In the genomic region with DNA sequence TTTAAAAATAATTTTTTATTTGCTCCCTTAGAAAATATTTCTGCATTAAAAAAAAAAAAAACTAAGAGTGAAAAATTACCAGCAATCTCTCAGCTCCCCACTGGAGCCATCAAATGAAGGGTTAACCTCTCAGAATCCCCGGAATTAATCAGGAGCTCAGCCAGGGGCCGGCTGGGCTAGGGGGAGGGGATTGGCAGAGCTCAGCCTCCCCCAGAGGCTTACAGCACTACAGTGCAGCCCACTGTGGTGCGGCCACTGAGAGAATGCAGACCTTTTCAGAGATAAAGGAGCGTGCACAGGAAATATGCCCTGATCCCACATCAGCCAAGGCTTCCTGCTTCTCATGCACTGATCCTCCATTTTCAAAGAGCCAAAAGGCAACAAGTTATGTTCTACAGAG, we compare ENCODE assay signal across 13 cellular contexts.
DNase-seq lines count a peak whose midpoint lies in the region; ATAC-seq and TF ChIP-seq lines count a peak whose summit lies in the region.
"Had no signal": no experiment of that assay in that cellular context is flagged by ENCODE, and none has a peak within 500 bp of the region (broad histone marks: within the 10 kb centered on the region; RNA-seq: fewer than 3 reads in every experiment).

No MANE protein-coding gene starts in this region.

- no peak overlapping the region for H3K56ac ChIP-seq in H9 (ENCODE audit: insufficient read length, low read depth, low read length)

- no peaks in the 10 kb centered on the region for H3K9me3 ChIP-seq in H9 (ENCODE audit: control insufficient read depth, low read depth, low read length)
- H3K9me3 ChIP-seq: psoas muscle, upper lobe of right lung had no signal

- no peak overlapping the region for H4K5ac ChIP-seq in H9 (ENCODE audit: insufficient read length, low read depth, low read length)

- H3K4me2 ChIP-seq in H9 (ENCODE audit: insufficient read depth, insufficient read length, low read length) = peak overlapping the region; percentile 64

- no peak overlapping the region for H2BK15ac ChIP-seq in H9 (ENCODE audit: low read depth, low read length)

- no peak overlapping the region for H2AK5ac ChIP-seq in H9 (ENCODE audit: insufficient read length, low read length)

- H2BK20ac ChIP-seq in H9 (ENCODE audit: low read depth, low read length, poor library complexity, severe bottlenecking) = no peak overlapping the region

- H3K9me3 Mint-ChIP-seq in H9 (no peaks in the 10 kb centered on the region), neural crest cell (no peaks in the 10 kb centered on the region)
- H3K9me3 Mint-ChIP-seq: activated naive CD8-positive, alpha-beta T cell treated with anti-CD3 and anti-CD28 coated beads, Interleukin-2, amount 50 U/mL, for 24 hours had no signal

- H2AFZ ChIP-seq in H9 (ENCODE audit: low read length) = no peak overlapping the region

- H3K4ac ChIP-seq in H9 (ENCODE audit: low read depth, low read length) = no peak overlapping the region

- no CpG with 5 or more reads among the region's 4 CpGs for WGBS in H9 (ENCODE audit: extremely low coverage, insufficient read length, low lambda C conversion rate)

- H3K4me3 Mint-ChIP-seq in H9 = peak overlapping the region; percentile 11 to 24; a peak in 1 of 5 replicates
- peak overlapping the region; percentile 78 for H3K4me3 Mint-ChIP-seq in neural crest cell
- H3K4me3 Mint-ChIP-seq: activated naive CD8-positive, alpha-beta T cell treated with anti-CD3 and anti-CD28 coated beads, Interleukin-2, amount 50 U/mL, for 24 hours; CD4-positive, CD25-positive, alpha-beta regulatory T cell had no signal

- H3K27me3 Mint-ChIP-seq in H9 (ENCODE audit: low read depth) = no peaks in the 10 kb centered on the region; the same call in 1 of the 2 replicates
- no peaks in the 10 kb centered on the region for H3K27me3 Mint-ChIP-seq in neural crest cell (ENCODE audit: low read depth)

- no peaks in the 10 kb centered on the region for H3K23me2 ChIP-seq in H9 (ENCODE audit: insufficient read length, low read depth, low read length, poor library complexity, severe bottlenecking)

- no peaks in the 10 kb centered on the region for H3K79me1 ChIP-seq in H9 (ENCODE audit: insufficient read depth, low read depth, low read length, poor library complexity, severe bottlenecking)

- H3K27ac ChIP-seq in H9 (ENCODE audit: insufficient read length, low read depth, low read length) = no peak overlapping the region
- H3K27ac ChIP-seq: psoas muscle, upper lobe of right lung had no signal

- no peaks in the 10 kb centered on the region for H4K20me1 ChIP-seq in H9 (ENCODE audit: control insufficient read depth, insufficient read depth, insufficient read length)

- no peak overlapping the region for H3K23ac ChIP-seq in H9 (ENCODE audit: insufficient read length, low read depth, low read length)

- H2BK5ac ChIP-seq in H9 (ENCODE audit: insufficient read length, low read length) = no peak overlapping the region

- no peak overlapping the region for H3K14ac ChIP-seq in H9 (ENCODE audit: insufficient read depth, low read length)

- H3K4me1 Mint-ChIP-seq in H9 (peaks cover 54 to 56% of the 10 kb centered on the region in 2 experiments), neural crest cell (peaks cover 75% of the 10 kb centered on the region)
- H3K4me1 Mint-ChIP-seq: activated naive CD8-positive, alpha-beta T cell treated with anti-CD3 and anti-CD28 coated beads, Interleukin-2, amount 50 U/mL, for 24 hours; CD4-positive, CD25-positive, alpha-beta regulatory T cell had no signal

- no peak overlapping the region for H3T11ph ChIP-seq in H9 (ENCODE audit: low read length)

- no peak overlapping the region for H2BK12ac ChIP-seq in H9 (ENCODE audit: insufficient read length, low read depth, low read length)

- in situ Hi-C loops in GM13976 (cut with MboI; ENCODE audit: low sequenced_read_pairs, unreplicated experiment) = no loop called here

- no peaks in the 10 kb centered on the region for H3K36me3 Mint-ChIP-seq in H9 (ENCODE audit: insufficient read depth in 1 of 3, low read depth in 3 of 3)
- H3K36me3 Mint-ChIP-seq in neural crest cell (ENCODE audit: low read depth) = no peaks in the 10 kb centered on the region
- H3K36me3 Mint-ChIP-seq: CD4-positive, CD25-positive, alpha-beta regulatory T cell had no signal

- TF ChIP-seq CTCF in H9 (conservative IDR thresholded peaks at IDR 0.05) = no peak
- no peak for TF ChIP-seq CTCF in neural crest cell (conservative IDR thresholded peaks at IDR 0.05)
- no peak for TF ChIP-seq CTCF in GM13976 (IDR thresholded peaks at IDR 0.05; ENCODE audit: borderline replicate concordance, control extremely low read depth, extremely low read depth, insufficient read depth, missing control alignments)

- H3K27ac Mint-ChIP-seq in H9 (peak overlapping the region; percentile 43 to 65 (median 49); a peak in 5 of 7 replicates), neural crest cell (ENCODE audit: unreplicated experiment) (peak overlapping the region; percentile 93)
- H3K27ac Mint-ChIP-seq: activated naive CD8-positive, alpha-beta T cell treated with anti-CD3 and anti-CD28 coated beads, Interleukin-2, amount 50 U/mL, for 24 hours; CD4-positive, CD25-positive, alpha-beta regulatory T cell had no signal

- no peaks in the 10 kb centered on the region for H3K27me3 ChIP-seq in H9 (ENCODE audit: insufficient read depth, low read length)
- H3K27me3 ChIP-seq: upper lobe of right lung had no signal

- intact Hi-C loops in head of caudate nucleus (cut with DNase I) = no loop called here

- peaks cover 13% of the 10 kb centered on the region; the same call in 1 of the 2 replicates for H3K4me1 ChIP-seq in H9 (ENCODE audit: insufficient read depth, low read length)
- H3K4me1 ChIP-seq: psoas muscle had no signal

- no peak overlapping the region for H3K9ac ChIP-seq in H9 (ENCODE audit: extremely low read depth, insufficient read length, low read length)

- no peak overlapping the region for H2BK120ac ChIP-seq in H9 (ENCODE audit: low read depth, low read length, poor library complexity, severe bottlenecking)

- no peak overlapping the region for H4K91ac ChIP-seq in H9 (ENCODE audit: insufficient read length, low read depth, low read length)

- H3K18ac ChIP-seq in H9 (ENCODE audit: insufficient read length, low read depth, low read length) = no peak overlapping the region

- DNase-seq in H9 = peak; percentile 65
- peak in 30 of 42 donors; percentile 7 to 61 (median 38) for DNase-seq in head of caudate nucleus
- DNase-seq in neural crest cell (ENCODE audit: low read depth, low spot score) = peak; percentile 57
- no peak for DNase-seq in GM13976 (ENCODE audit: low spot score)
- no peak for DNase-seq in Kasumi-1 (lab: John Stamatoyannopoulos, UW)
- DNase-seq in NOMO-1 (lab: John Stamatoyannopoulos, UW; ENCODE audit: unreplicated experiment in 2 of 2) = no peak
- DNase-seq: activated naive CD8-positive, alpha-beta T cell treated with anti-CD3 and anti-CD28 coated beads, Interleukin-2, amount 50 U/mL, for 24 hours; CD4-positive, CD25-positive, alpha-beta regulatory T cell; psoas muscle; T-helper 1 cell; upper lobe of right lung had no signal

- peak; percentile 85 for ATAC-seq in SK-N-SH treated with all-trans-retinoic acid at 6 μM for 48 hours
- no peak for ATAC-seq in GM18909 (IDR thresholded peaks at IDR 0.05; ENCODE audit: poor library complexity, unreplicated experiment)
- ATAC-seq: activated naive CD8-positive, alpha-beta T cell treated with anti-CD3 and anti-CD28 coated beads, Interleukin-2, amount 50 U/mL, for 24 hours; psoas muscle; upper lobe of right lung had no signal

- H3K79me2 ChIP-seq in H9 (ENCODE audit: insufficient read depth, low read length) = no peaks in the 10 kb centered on the region

- H4K8ac ChIP-seq in H9 (replicated peaks; ENCODE audit: insufficient read length, low read depth, low read length) = no peak overlapping the region

TF ChIP-seq in SK-N-SH treated with all-trans-retinoic acid at 6 μM for 48 hours, 23 proteins besides CTCF, POLR2A, EP300 and RAD21:
- TF ChIP-seq ZC3H10 (CRISPR knock-in tag; IDR thresholded peaks at IDR 0.05) = no peak
- TF ChIP-seq, protein P1, sequence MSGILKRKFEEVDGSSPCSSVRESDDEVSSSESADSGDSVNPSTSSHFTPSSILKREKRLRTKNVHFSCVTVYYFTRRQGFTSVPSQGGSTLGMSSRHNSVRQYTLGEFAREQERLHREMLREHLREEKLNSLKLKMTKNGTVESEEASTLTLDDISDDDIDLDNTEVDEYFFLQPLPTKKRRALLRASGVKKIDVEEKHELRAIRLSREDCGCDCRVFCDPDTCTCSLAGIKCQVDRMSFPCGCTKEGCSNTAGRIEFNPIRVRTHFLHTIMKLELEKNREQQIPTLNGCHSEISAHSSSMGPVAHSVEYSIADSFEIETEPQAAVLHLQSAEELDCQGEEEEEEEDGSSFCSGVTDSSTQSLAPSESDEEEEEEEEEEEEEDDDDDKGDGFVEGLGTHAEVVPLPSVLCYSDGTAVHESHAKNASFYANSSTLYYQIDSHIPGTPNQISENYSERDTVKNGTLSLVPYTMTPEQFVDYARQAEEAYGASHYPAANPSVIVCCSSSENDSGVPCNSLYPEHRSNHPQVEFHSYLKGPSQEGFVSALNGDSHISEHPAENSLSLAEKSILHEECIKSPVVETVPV (CRISPR knock-in tag; IDR thresholded peaks at IDR 0.05) = no peak
- TF ChIP-seq CSDC2 (CRISPR knock-in tag; IDR thresholded peaks at IDR 0.05) = no peak
- no peak for TF ChIP-seq GLIS3 (CRISPR knock-in tag; IDR thresholded peaks at IDR 0.05)
- TF ChIP-seq BACH2 (CRISPR knock-in tag; IDR thresholded peaks at IDR 0.05; ENCODE audit: borderline replicate concordance) = no peak
- TF ChIP-seq ZNF565 (CRISPR knock-in tag; conservative IDR thresholded peaks at IDR 0.05; ENCODE audit: low read depth) = no peak
- TF ChIP-seq ZNF8 (CRISPR knock-in tag; IDR thresholded peaks at IDR 0.05) = no peak
- no peak for TF ChIP-seq ESRRG (CRISPR knock-in tag; IDR thresholded peaks at IDR 0.05)
- no peak for TF ChIP-seq TOX (CRISPR knock-in tag; IDR thresholded peaks at IDR 0.05; ENCODE audit: borderline replicate concordance)
- TF ChIP-seq ISL1 (CRISPR knock-in tag; IDR thresholded peaks at IDR 0.05) = no peak
- no peak for TF ChIP-seq OSR1 (CRISPR knock-in tag; IDR thresholded peaks at IDR 0.05)
TF ChIP-seq in SK-N-SH treated with all-trans-retinoic acid at 6 μM for 48 hours: peak in this region for 0.

Comparison
In these comparisons a context has a peak if more than half of its experiments do, and no peak if none do; other contexts are left out.
1. DNase-seq: peak in H9 (single experiment), head of caudate nucleus (30 of 42) and neural crest cell (single experiment); none in GM13976 (single experiment), Kasumi-1 (0 of 2) and NOMO-1 (0 of 2).